Comparison of ENCODE assay signal across 19 cellular contexts in genomic region chr1:169768161-169768560, GRCh38. TPM values are rescaled to one million over a fixed set of nuclear protein-coding genes. Genes with fewer than 3 reads are reported as not detected.
DNase-seq lines count a peak whose midpoint lies in the region; ATAC-seq and TF ChIP-seq lines count a peak whose summit lies in the region.
"Had no signal": no experiment of that assay in that cellular context is flagged by ENCODE, and none has a peak within 500 bp of the region (broad histone marks: within the 10 kb centered on the region; RNA-seq: fewer than 3 reads in every experiment).

No MANE protein-coding gene starts in this region.

- CTCF ChIA-PET in Caco-2 (lab: Charles Lee), result no interaction called here

- no peak for DNase-seq in Caco-2
- no peak for DNase-seq in left lobe of liver (ENCODE audit: low spot score)
- peak; percentile 41 to 42 for DNase-seq in thyroid gland
- DNase-seq in kidney tubule cell (ENCODE audit: low spot score), result no peak
- no peak for DNase-seq in T-helper 1 cell
- DNase-seq: 8988T; ACHN; BE2C; C1 segment of cervical spinal cord; Calu3; CD4-positive, alpha-beta memory T cell; CD4-positive, CD25-positive, alpha-beta regulatory T cell; CD8-positive, alpha-beta memory T cell; COR-L47; DMS79 treated with DMSO at 0.1 percent for 48 hours; GF-D8 had no signal

- H3K4me3 ChIP-seq in Caco-2 (ENCODE audit: low read depth, low read length) (no peak overlapping the region), thyroid gland (replicated peaks in 1 of 3) (no peak overlapping the region)
- H3K4me3 ChIP-seq: BLaER1 had no signal

- no peak for TF ChIP-seq POLR2A in thyroid gland (IDR thresholded peaks at IDR 0.05)

- H3K4me3 Mint-ChIP-seq in Caco-2 (ENCODE audit: unreplicated experiment), result no peak overlapping the region
- H3K4me3 Mint-ChIP-seq: CD14-positive monocyte; CD4-positive, alpha-beta memory T cell; CD4-positive, CD25-positive, alpha-beta regulatory T cell had no signal

- H3K27me3 Mint-ChIP-seq in Caco-2 (ENCODE audit: insufficient read depth, unreplicated experiment), result no peaks in the 10 kb centered on the region

- H3K27ac Mint-ChIP-seq in Caco-2 (ENCODE audit: unreplicated experiment), result peak overlapping the region; percentile 59
- H3K27ac Mint-ChIP-seq: CD14-positive monocyte; CD4-positive, alpha-beta memory T cell; CD4-positive, CD25-positive, alpha-beta regulatory T cell; CD8-positive, alpha-beta memory T cell had no signal

- intact Hi-C loops in Caco-2 (cut with micrococcal nuclease; ENCODE audit: unreplicated experiment) (no loop called here), thyroid gland (cut with DNase I) (no loop called here)

- peaks cover 25% of the 10 kb centered on the region for H3K4me1 Mint-ChIP-seq in Caco-2 (ENCODE audit: low read depth, unreplicated experiment)
- H3K4me1 Mint-ChIP-seq: CD14-positive monocyte; CD4-positive, CD25-positive, alpha-beta regulatory T cell; CD8-positive, alpha-beta memory T cell had no signal

- peak; percentile 52 for ATAC-seq in left lobe of liver

- peak overlapping the region in 1 of 3 donors; percentile 38 for H3K27ac ChIP-seq in thyroid gland
- H3K27ac ChIP-seq: BLaER1 had no signal

- H3K36me3 ChIP-seq in Caco-2 (ENCODE audit: control insufficient read depth, insufficient read depth, low read length) (no peaks in the 10 kb centered on the region), thyroid gland (no peaks in the 10 kb centered on the region)
- H3K36me3 ChIP-seq: BE2C, BLaER1 had no signal

- POLR2A ChIA-PET in Caco-2 (lab: Charles Lee), result no interaction called here

- BruUV-seq in Caco-2 (replicated peaks; lab: Mats Ljungman, UMichigan), result no TSS peak

- no peak for TF ChIP-seq CTCF in Caco-2 (IDR thresholded peaks at IDR 0.05; ENCODE audit: insufficient read depth in 1 of 2, low read depth in 1 of 2, low read length in 1 of 2, severe bottlenecking in 1 of 2, unreplicated experiment in 1 of 2)
- TF ChIP-seq CTCF in thyroid gland (IDR thresholded peaks at IDR 0.05), result no peak

- 61 to 63% methylated on average over 2 of the region's 2 CpGs for WGBS in thyroid gland, 2 donors

- no peaks in the 10 kb centered on the region for H3K9me3 ChIP-seq in Caco-2
- no peaks in the 10 kb centered on the region for H3K9me3 ChIP-seq in thyroid gland
- H3K9me3 ChIP-seq: BE2C, BLaER1 had no signal

- H3K27me3 ChIP-seq in Caco-2 (replicated peaks; ENCODE audit: control insufficient read depth, insufficient read depth, low read length) (no peaks in the 10 kb centered on the region), thyroid gland (no peaks in the 10 kb centered on the region)
- H3K27me3 ChIP-seq: BLaER1 had no signal

- H3K4me1 ChIP-seq in Caco-2 (peaks cover 23% of the 10 kb centered on the region), thyroid gland (peaks cover 0 to 3% of the 10 kb centered on the region in 2 donors)
- H3K4me1 ChIP-seq: BE2C, BLaER1 had no signal

- H3K9me3 Mint-ChIP-seq in Caco-2 (ENCODE audit: unreplicated experiment), result no peaks in the 10 kb centered on the region
- H3K9me3 Mint-ChIP-seq: CD14-positive monocyte; CD4-positive, alpha-beta memory T cell; CD4-positive, CD25-positive, alpha-beta regulatory T cell; CD8-positive, alpha-beta memory T cell had no signal

- H3K36me3 Mint-ChIP-seq in Caco-2 (ENCODE audit: insufficient read depth, unreplicated experiment), result no peaks in the 10 kb centered on the region
- H3K36me3 Mint-ChIP-seq: CD14-positive monocyte; CD4-positive, alpha-beta memory T cell; CD4-positive, CD25-positive, alpha-beta regulatory T cell had no signal

RNA-seq across cellular contexts. Expression of gene METTL18, which starts 26.5 kb away (rescaled TPM):
- total RNA-seq in Caco-2 (2022), result 6.9 and 7.9 TPM in 2 replicates
- total RNA-seq in left lobe of liver, result 2.0 TPM
- total RNA-seq in thyroid gland, result 10 to 100 TPM in 3 of 4 donors, 1 to 10 TPM in 1; 9.6 to 13.6 (median 11.4) TPM

RNA-seq across cellular contexts. Expression of gene SELE, which starts 34.3 kb away (rescaled TPM):
- total RNA-seq in Caco-2 (2022) (not detected in 2 replicates), left lobe of liver (0.93 TPM), thyroid gland (10 to 100 TPM in 1 of 4 donors, 1 to 10 TPM in 2, under 1 TPM in 1; 0.67 to 16.3 (median 1.5) TPM)
- total RNA-seq: A673; Calu3; CD4-positive, alpha-beta memory T cell; CD4-positive, CD25-positive, alpha-beta regulatory T cell; CD8-positive, alpha-beta memory T cell had no signal

RNA-seq across cellular contexts. Expression of gene SELL, which starts 56.7 kb away (rescaled TPM):
- total RNA-seq in Caco-2 (2022), result not detected in 2 replicates
- 1.9 TPM for total RNA-seq in left lobe of liver
- total RNA-seq in thyroid gland, result 1 to 10 TPM in 3 of 4 donors, under 1 TPM in 1; 0.45 to 4.2 (median 1.7) TPM
- total RNA-seq: A673 had no signal

Comparison
In these comparisons a context has a peak if more than half of its experiments do, and no peak if none do; other contexts are left out.
1. DNase-seq: peak in thyroid gland (2 of 2); none in Caco-2 (0 of 2), left lobe of liver (single experiment), kidney tubule cell (single experiment) and T-helper 1 cell (0 of 5).